In the genomic region with DNA sequence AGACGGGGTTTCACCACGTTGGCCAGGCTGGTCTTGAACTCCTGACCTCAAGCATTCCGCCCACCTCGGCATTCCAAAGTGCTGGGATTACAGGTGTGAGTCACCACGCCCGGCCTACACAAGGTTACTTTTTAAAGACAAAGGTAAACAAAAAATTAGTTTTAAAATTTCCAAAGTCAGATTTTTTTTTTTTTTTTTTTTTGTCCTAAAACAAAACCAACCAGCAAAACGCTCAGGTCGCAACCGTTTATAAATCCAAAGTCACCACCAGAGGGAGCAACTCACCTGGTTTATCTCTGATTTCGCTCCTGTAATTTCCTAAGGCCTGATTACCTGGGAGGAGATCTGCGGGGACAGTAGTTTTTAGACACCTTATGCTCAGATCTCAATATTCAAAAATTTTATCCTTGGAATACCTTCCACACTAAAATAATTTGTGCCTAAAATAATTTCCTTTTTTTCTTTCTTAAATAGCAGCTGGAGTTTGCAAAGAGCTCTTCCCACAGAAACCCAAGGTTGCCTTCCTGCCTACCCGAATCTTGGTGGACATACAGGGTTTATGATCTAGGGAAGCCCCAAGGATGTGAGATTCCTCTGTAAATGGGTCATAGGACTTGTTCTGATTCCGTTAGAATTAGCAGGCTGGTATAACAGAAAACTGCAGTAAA, we compare ENCODE assay signal across 9 cellular contexts. TPM values are rescaled to one million over a fixed set of nuclear protein-coding genes. Genes with fewer than 3 reads are reported as not detected.
DNase-seq lines count a peak whose midpoint lies in the region; ATAC-seq and TF ChIP-seq lines count a peak whose summit lies in the region.
"Had no signal": no experiment of that assay in that cellular context is flagged by ENCODE, and none has a peak within 500 bp of the region (broad histone marks: within the 10 kb centered on the region; RNA-seq: fewer than 3 reads in every experiment).

No MANE protein-coding gene starts in this region.

- peak overlapping the region; percentile 64 for H3K4me2 ChIP-seq in HCT116 (ENCODE audit: low read length)

- in situ Hi-C loops in Caki2 (cut with HindIII; ENCODE audit: low pct_unique_long_range_greater_than_20kb, low sequenced_read_pairs): no loop called here

- TF ChIP-seq CTCF in HCT116 (IDR thresholded peaks at IDR 0.05 in 2 of 3, conservative IDR thresholded peaks at IDR 0.05 in 1 of 3; ENCODE audit: borderline replicate concordance in 1 of 3, insufficient read depth in 1 of 3, low read depth in 2 of 3, low read length in 2 of 3): peak; percentile 59 to 73 (median 64); a peak in 5 of 6 replicates

- H3K27me3 Mint-ChIP-seq in activated T-helper 1 cell treated with anti-CD3 and anti-CD28 coated beads, Interleukin-12 subunit alpha, Interleukin-12 subunit beta, Interleukin-2, Interleukin-4 antibody, amounts not matched to agents 30 ng/mL and 10 ng/mL and 1 ng/mL, durations not matched to agents 14 hours and 24 hours and 36 hours (ENCODE audit: insufficient read depth): peaks cover 17% of the 10 kb centered on the region

- H3K4me1 ChIP-seq in HCT116 (ENCODE audit: control insufficient read depth in 1 of 2, insufficient read depth in 2 of 2, low read length in 2 of 2): 0 out of 4 replicates have a peak, but pooled peaks cover 0 to 8% of the 10 kb centered on the region in 2 experiments

- intact Hi-C loops in HCT116 (cut with micrococcal nuclease) (loop anchor here (1.0 to 5.0 kb wide), 3 partner anchors 12 to 376 kb away; no protein-coding TSS in a partner anchor), head of caudate nucleus (cut with DNase I) (loop anchor here (10.0 kb wide), 1 partner anchor 212 kb away; no protein-coding TSS in a partner anchor)
- intact Hi-C loops in activated T-helper 1 cell treated with anti-CD3 and anti-CD28 coated beads, Interleukin-12 subunit alpha, Interleukin-12 subunit beta, Interleukin-2, Interleukin-4 antibody, amounts not matched to agents 30 ng/mL and 10 ng/mL and 1 ng/mL, durations not matched to agents 14 hours and 24 hours and 36 hours (cut with micrococcal nuclease): loop anchor here (1.0 to 5.0 kb wide), 3 partner anchors 12 to 376 kb away; no protein-coding TSS in a partner anchor

- POLR2A ChIA-PET in HCT116 (lab: Charles Lee): no interaction called here

- no peaks in the 10 kb centered on the region for H4K20me1 ChIP-seq in HCT116 (ENCODE audit: insufficient read depth)

- H3K27ac ChIP-seq in HCT116 (ENCODE audit: low read depth, low read length): no peak overlapping the region

- H3K27ac Mint-ChIP-seq in activated T-helper 1 cell treated with anti-CD3 and anti-CD28 coated beads, Interleukin-12 subunit alpha, Interleukin-12 subunit beta, Interleukin-2, Interleukin-4 antibody, amounts not matched to agents 30 ng/mL and 10 ng/mL and 1 ng/mL, durations not matched to agents 14 hours and 24 hours and 36 hours: no peak overlapping the region

- ATAC-seq in HCT116: peak; percentile 84

- H3K4me1 Mint-ChIP-seq in activated T-helper 1 cell treated with anti-CD3 and anti-CD28 coated beads, Interleukin-12 subunit alpha, Interleukin-12 subunit beta, Interleukin-2, Interleukin-4 antibody, amounts not matched to agents 30 ng/mL and 10 ng/mL and 1 ng/mL, durations not matched to agents 14 hours and 24 hours and 36 hours (ENCODE audit: low read depth): peaks cover 15% of the 10 kb centered on the region

- peaks cover 13% of the 10 kb centered on the region for H3K9me3 Mint-ChIP-seq in activated T-helper 1 cell treated with anti-CD3 and anti-CD28 coated beads, Interleukin-12 subunit alpha, Interleukin-12 subunit beta, Interleukin-2, Interleukin-4 antibody, amounts not matched to agents 30 ng/mL and 10 ng/mL and 1 ng/mL, durations not matched to agents 14 hours and 24 hours and 36 hours

- H3K9me2 ChIP-seq in HCT116 (ENCODE audit: insufficient read depth): no peaks in the 10 kb centered on the region

- CTCF ChIA-PET in HCT116 (lab: Charles Lee): interaction anchor here (0.7 to 2.8 kb wide), 12 partner anchors 9 to 377 kb away, joined by 3 to 15 read pairs (median 4); no protein-coding TSS in a partner anchor

- no peak overlapping the region for H3K4me3 Mint-ChIP-seq in activated T-helper 1 cell treated with anti-CD3 and anti-CD28 coated beads, Interleukin-12 subunit alpha, Interleukin-12 subunit beta, Interleukin-2, Interleukin-4 antibody, amounts not matched to agents 30 ng/mL and 10 ng/mL and 1 ng/mL, durations not matched to agents 14 hours and 24 hours and 36 hours

- DNase-seq in Caki2 (ENCODE audit: low read depth): peak; percentile 65
- DNase-seq in HCT116 (ENCODE audit: low read depth, low spot score): peak; percentile 58
- DNase-seq in NCI-H748 (lab: John Stamatoyannopoulos, UW; ENCODE audit: unreplicated experiment): peak; percentile 79
- peak; percentile 25 for DNase-seq in activated T-helper 1 cell treated with anti-CD3 and anti-CD28 coated beads, Interleukin-12 subunit alpha, Interleukin-12 subunit beta, Interleukin-2, Interleukin-4 antibody, amounts not matched to agents 30 ng/mL and 10 ng/mL and 1 ng/mL, durations not matched to agents 14 hours and 24 hours and 36 hours (ENCODE audit: low spot score)
- DNase-seq in head of caudate nucleus: peak in 28 of 42 donors; percentile 18 to 80 (median 50)
- peak; percentile 60 for DNase-seq in stimulated activated CD4-positive, alpha-beta T cell treated with anti-CD3 and anti-CD28 coated beads, Interleukin-15, amount 100 ng/mL, for 24 hours
- no peak for DNase-seq in GOT3 (lab: John Stamatoyannopoulos, UW)
- DNase-seq in occipital lobe (lab: John Stamatoyannopoulos, UW): no peak

- peaks cover 2% of the 10 kb centered on the region; the same call in 1 of the 2 replicates for H3K27me3 ChIP-seq in HCT116 (ENCODE audit: insufficient read depth, low read length)

- no peaks in the 10 kb centered on the region for H3K9me3 ChIP-seq in HCT116 (ENCODE audit: control insufficient read depth in 1 of 2, insufficient read depth in 1 of 2, low read depth in 1 of 2, low read length in 2 of 2)

- RAD21 ChIA-PET in HCT116 (lab: Charles Lee; ENCODE audit: low non-redundant PET in 1 of 2, low total read pairs in 2 of 2, uncharacterized antibody in 2 of 2, unreplicated experiment in 2 of 2): no interaction called here

- peak overlapping the region; percentile 19 to 40; a peak in 3 of 4 replicates for H3K4me3 ChIP-seq in HCT116 (replicated peaks in 1 of 2; ENCODE audit: low read depth in 1 of 2, low read length in 2 of 2)

- H3K79me2 ChIP-seq in HCT116 (ENCODE audit: insufficient read depth, low read length): no peaks in the 10 kb centered on the region

- TF ChIP-seq RAD21 in HCT116 (IDR thresholded peaks at IDR 0.05; ENCODE audit: low read depth): peak; percentile 60

- no TSS peak for BruUV-seq in HCT116 (replicated peaks; lab: Mats Ljungman, UMichigan)

- no peak overlapping the region for H3K9ac ChIP-seq in HCT116 (ENCODE audit: low read length)

- no peaks in the 10 kb centered on the region for H3K36me3 ChIP-seq in HCT116 (ENCODE audit: control insufficient read depth in 1 of 2, insufficient read depth in 2 of 2, low read length in 2 of 2)

- TF ChIP-seq POLR2A in HCT116 (IDR thresholded peaks at IDR 0.05; ENCODE audit: borderline replicate concordance, extremely low read depth, insufficient read depth, insufficient read length): no peak

- H2AFZ ChIP-seq in HCT116 (ENCODE audit: low read depth, low read length, poor library complexity, severe bottlenecking): peak overlapping the region; percentile 99

- H3K36me3 Mint-ChIP-seq in activated T-helper 1 cell treated with anti-CD3 and anti-CD28 coated beads, Interleukin-12 subunit alpha, Interleukin-12 subunit beta, Interleukin-2, Interleukin-4 antibody, amounts not matched to agents 30 ng/mL and 10 ng/mL and 1 ng/mL, durations not matched to agents 14 hours and 24 hours and 36 hours (ENCODE audit: low read depth): peaks cover 2% of the 10 kb centered on the region

TF ChIP-seq in HCT116, 20 proteins besides CTCF, POLR2A, EP300 and RAD21 (continues in another document):
- TF ChIP-seq ZNF274 (IDR thresholded peaks at IDR 0.05; ENCODE audit: low read depth, low read length) (no peak), POLR2AphosphoS5 (IDR thresholded peaks at IDR 0.05; ENCODE audit: low read depth, low read length) (no peak), YY1 (IDR thresholded peaks at IDR 0.05; ENCODE audit: extremely low read depth, insufficient replicate concordance, low read depth, low read length) (no peak), EGR1 (IDR thresholded peaks at IDR 0.05; ENCODE audit: low read depth) (no peak), FOSL1 (IDR thresholded peaks at IDR 0.05; ENCODE audit: low read depth) (no peak)

RNA-seq across cellular contexts. Expression of gene TREM1, which starts 19.8 kb away (rescaled TPM):
- total RNA-seq in Caki2 (2014; rRNA removed; shearing (Covaris generic); ENCODE audit: low replicate concordance): not detected in 2 replicates
- total RNA-seq in HCT116 (2021; ENCODE audit: unreplicated experiment) (0.22 TPM), occipital lobe (not detected)
- not detected in 2 replicates for polyA plus RNA-seq in HCT116 (2012)
- total RNA-seq in activated T-helper 1 cell treated with anti-CD3 and anti-CD28 coated beads, Interleukin-12 subunit alpha, Interleukin-12 subunit beta, Interleukin-2, Interleukin-4 antibody, amounts not matched to agents 30 ng/mL and 10 ng/mL and 1 ng/mL, durations not matched to agents 14 hours and 24 hours and 36 hours: not detected in 2 replicates
- total RNA-seq: T-helper 2 cell treated with Interferon-gamma antibody and Interleukin-4, amounts not matched to agents 100 ng/mL and 5 ng/mL, for 36 hours had no signal

RNA-seq across cellular contexts. Expression of gene NCR2, which starts 29.1 kb away (rescaled TPM):
- total RNA-seq in Caki2 (2014; rRNA removed; shearing (Covaris generic); ENCODE audit: low replicate concordance): not detected in 2 replicates
- total RNA-seq in HCT116 (2021; ENCODE audit: unreplicated experiment) (not detected), occipital lobe (not detected)
- polyA plus RNA-seq in HCT116 (2012): not detected in 2 replicates
- total RNA-seq in activated T-helper 1 cell treated with anti-CD3 and anti-CD28 coated beads, Interleukin-12 subunit alpha, Interleukin-12 subunit beta, Interleukin-2, Interleukin-4 antibody, amounts not matched to agents 30 ng/mL and 10 ng/mL and 1 ng/mL, durations not matched to agents 14 hours and 24 hours and 36 hours: not detected in 2 replicates
- total RNA-seq: T-helper 2 cell treated with Interferon-gamma antibody and Interleukin-4, amounts not matched to agents 100 ng/mL and 5 ng/mL, for 36 hours had no signal

Comparison
In these comparisons a context has a peak if more than half of its experiments do, and no peak if none do; other contexts are left out.
1. DNase-seq: peak in Caki2 (single experiment), HCT116 (single experiment), NCI-H748 (single experiment), activated T-helper 1 cell treated with anti-CD3 and anti-CD28 coated beads, Interleukin-12 subunit alpha, Interleukin-12 subunit beta, Interleukin-2, Interleukin-4 antibody, amounts not matched to agents 30 ng/mL and 10 ng/mL and 1 ng/mL, durations not matched to agents 14 hours and 24 hours and 36 hours (single experiment), head of caudate nucleus (28 of 42) and stimulated activated CD4-positive, alpha-beta T cell treated with anti-CD3 and anti-CD28 coated beads, Interleukin-15, amount 100 ng/mL, for 24 hours (single experiment); none in GOT3 (single experiment) and occipital lobe (single experiment).